ENCODE assay signal across 8 cellular contexts in the genomic region with DNA sequence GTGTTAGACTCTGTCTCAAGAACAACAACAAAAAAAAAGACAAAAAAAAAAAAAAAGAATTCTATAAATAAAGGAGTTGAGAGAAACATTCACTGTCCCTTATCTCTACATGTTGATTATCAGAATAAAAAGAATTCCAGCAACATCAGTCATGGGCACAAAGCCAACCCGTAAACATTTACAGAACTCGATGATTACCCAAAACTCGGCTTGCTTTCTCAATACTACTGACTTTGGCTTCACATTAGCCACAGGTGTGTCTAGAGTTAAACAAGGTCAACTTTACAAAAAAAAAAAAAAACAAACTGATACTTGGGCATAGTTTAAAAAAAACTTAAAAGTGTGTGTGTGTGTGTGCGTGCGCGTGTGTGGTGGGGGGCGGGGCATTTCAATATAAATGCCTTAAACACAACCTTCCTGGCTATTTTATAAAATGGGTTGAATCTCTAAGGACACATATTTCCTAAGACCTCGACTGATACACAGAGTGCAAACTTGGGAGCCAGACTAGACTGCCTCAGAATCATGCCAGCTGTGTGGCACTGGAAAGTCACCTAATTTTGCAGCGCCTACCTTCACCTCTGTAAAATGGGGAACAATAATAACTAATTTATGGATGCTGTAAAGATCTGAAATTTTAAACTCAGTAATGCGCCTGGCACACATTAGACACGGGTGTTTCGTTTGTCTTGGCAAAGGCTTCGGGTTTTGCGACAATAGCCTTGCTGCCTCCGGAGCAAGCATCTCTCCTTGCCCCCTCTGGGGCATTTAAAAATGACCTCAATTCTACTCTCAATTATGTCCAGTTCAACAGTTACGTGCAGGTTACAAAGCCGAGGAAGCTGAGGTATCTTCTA. TPM values are rescaled to one million over a fixed set of nuclear protein-coding genes. Genes with fewer than 3 reads are reported as not detected.
DNase-seq lines count a peak whose midpoint lies in the region; ATAC-seq, FAIRE-seq and TF ChIP-seq lines count a peak whose summit lies in the region.

No MANE protein-coding gene starts in this region.

- no peak for FAIRE-seq in RCC 7860 (lab: Jason Lieb, UNC)

- DNase-seq in cardiac muscle cell (ENCODE audit: low read depth in 1 of 2, low spot score in 1 of 2): peak in 1 of 2 donors; percentile 71
- no peak for DNase-seq in cardiac septum (ENCODE audit: low spot score)
- DNase-seq in HFFc6: peak; percentile 33
- peak; percentile 24 for DNase-seq in NCI-H1092 (lab: John Stamatoyannopoulos, UW)
- peak; percentile 55 to 60 for DNase-seq in cardiac fibroblast (ENCODE audit: low read depth in 2 of 2)
- DNase-seq in lung (ENCODE audit: low spot score): no peak
- peak in 1 of 2 donors; percentile 26 for DNase-seq in uterus
- DNase-seq in RCC 7860 (ENCODE audit: low spot score): no peak

- H3K36me3 Mint-ChIP-seq in HFFc6 (ENCODE audit: low read depth): peaks cover 15% of the 10 kb centered on the region

- ATAC-seq in lung (ENCODE audit: insufficient read depth, low FRiP score): no peak

- no peaks in the 10 kb centered on the region for H3K9me3 Mint-ChIP-seq in HFFc6

- 2 to 5% methylated on average over 17 of the region's 17 CpGs for WGBS in lung, 2 donors

- peaks cover 2% of the 10 kb centered on the region; the same call in 1 of the 2 replicates for H3K27me3 Mint-ChIP-seq in HFFc6 (ENCODE audit: insufficient read depth)

- H3K4me1 Mint-ChIP-seq in HFFc6 (ENCODE audit: low read depth): peaks cover 45% of the 10 kb centered on the region

- TF ChIP-seq CTCF in cardiac muscle cell (IDR thresholded peaks at IDR 0.05; ENCODE audit: low read depth, low read length) (no peak), HFFc6 (IDR thresholded peaks at IDR 0.05) (no peak), cardiac fibroblast (IDR thresholded peaks at IDR 0.05; ENCODE audit: low read depth, low read length) (no peak), lung (IDR thresholded peaks at IDR 0.05; ENCODE audit: control extremely low read depth, extremely low read depth) (no peak), uterus (IDR thresholded peaks at IDR 0.05) (no peak)

- H3K27me3 ChIP-seq in cardiac muscle cell: no peaks in the 10 kb centered on the region
- H3K27me3 ChIP-seq in lung (ENCODE audit: control insufficient read depth, insufficient read depth): no peaks in the 10 kb centered on the region
- no peaks in the 10 kb centered on the region for H3K27me3 ChIP-seq in uterus

- H3K27ac ChIP-seq in cardiac muscle cell (peak overlapping the region; percentile 88), lung (ENCODE audit: low read depth in 1 of 2, low read length in 1 of 2) (peak overlapping the region in 1 of 2 donors; percentile 88), uterus (peak overlapping the region; percentile 88 to 89)

- peak overlapping the region; percentile 61 for H3K4me3 ChIP-seq in cardiac muscle cell
- H3K4me3 ChIP-seq in cardiac fibroblast (replicated peaks in 1 of 2; ENCODE audit: low read depth in 2 of 2, low read length in 2 of 2): peak overlapping the region; percentile 64 to 67
- peak overlapping the region; percentile 76 for H3K4me3 ChIP-seq in lung
- peak overlapping the region; percentile 43 to 86 for H3K4me3 ChIP-seq in uterus

- intact Hi-C loops in cardiac septum (cut with DNase I) (loop anchor here (2.0 kb wide), 1 partner anchor 102 kb away; the partner anchor contains the start of gene KPNA3), uterus (cut with DNase I; ENCODE audit: low total_unique reads) (no loop called here)

- peak overlapping the region; percentile 71 for H3K27ac Mint-ChIP-seq in HFFc6

- H3K9me3 ChIP-seq in cardiac muscle cell (ENCODE audit: low read depth): no peaks in the 10 kb centered on the region
- H3K9me3 ChIP-seq in lung (ENCODE audit: control insufficient read depth in 2 of 2, insufficient read depth in 1 of 2, low read length in 1 of 2): no peaks in the 10 kb centered on the region
- H3K9me3 ChIP-seq in uterus: no peaks in the 10 kb centered on the region

- peaks cover 7% of the 10 kb centered on the region for H3K36me3 ChIP-seq in cardiac muscle cell
- peaks cover 0 to 7% of the 10 kb centered on the region in 2 donors for H3K36me3 ChIP-seq in lung (ENCODE audit: control insufficient read depth in 2 of 2, insufficient read depth in 2 of 2, low read length in 2 of 2)
- H3K36me3 ChIP-seq in uterus: no peaks in the 10 kb centered on the region

- H3K4me3 Mint-ChIP-seq in HFFc6: peak overlapping the region; percentile 95

- H3K4me1 ChIP-seq in cardiac muscle cell (ENCODE audit: low read depth): peaks cover 8% of the 10 kb centered on the region
- peaks cover 2 to 3% of the 10 kb centered on the region in 2 donors for H3K4me1 ChIP-seq in lung (ENCODE audit: control insufficient read depth in 2 of 2, insufficient read depth in 2 of 2, low read length in 2 of 2)
- no peaks in the 10 kb centered on the region for H3K4me1 ChIP-seq in uterus

- no peak for TF ChIP-seq POLR2A in uterus (IDR thresholded peaks at IDR 0.05)

RNA-seq across cellular contexts. Expression of gene EBPL, which starts 0.9 kb away (rescaled TPM):
- total RNA-seq in cardiac muscle cell (79.8 and 104 TPM in 2 replicates), cardiac septum (6.7 TPM), lung (10 to 100 TPM; 60.5 to 74.5 TPM), uterus (10 to 100 TPM; 47.0 to 99.4 (median 79.7) TPM)
- polyA plus RNA-seq in cardiac muscle cell (75.1 and 105 TPM in 2 replicates), lung (10 to 100 TPM; 65.7 to 92.7 TPM)
- 10 to 100 TPM; 69.5 to 82.8 (median 75.5) TPM for total RNA-seq in HFFc6 (2021; fragmentation: NEBNext Ultra II Directional; extraction: Animal tissue kit (Norgen Biotek cat#: 25700))

Comparison
In these comparisons a context has a peak if more than half of its experiments do, and no peak if none do; other contexts are left out.
1. DNase-seq: peak in HFFc6 (single experiment), NCI-H1092 (single experiment) and cardiac fibroblast (2 of 2); none in cardiac septum (single experiment), lung (single experiment) and RCC 7860 (single experiment).
2. Peak in every context shown above with its lines, with median percentiles within 50 percentile points of each other: H3K4me3 ChIP-seq.